ENCODE assay signal across 30 cellular contexts in genomic region chr18:77263471-77263774, GRCh38. TPM values are rescaled to one million over a fixed set of nuclear protein-coding genes. Genes with fewer than 3 reads are reported as not detected.
"Had no signal": no experiment of that assay in that cellular context is flagged by ENCODE, and none has a peak within 500 bp of the region (broad histone marks: within the 10 kb centered on the region; RNA-seq: fewer than 3 reads in every experiment).

No MANE protein-coding gene starts in this region.

- H3K4me3 ChIP-seq: colonic mucosa, gastroesophageal sphincter, heart left ventricle, lung, ovary, psoas muscle, skin epidermis, spleen, thoracic aorta, tibial nerve, upper lobe of right lung, uterus had no signal

- H3K9me3 ChIP-seq: colonic mucosa, ovary, psoas muscle, thoracic aorta, upper lobe of right lung, uterus had no signal

- H3K27me3 ChIP-seq: colonic mucosa, foreskin keratinocyte, ovary, tibial nerve, upper lobe of right lung, uterus had no signal

- DNase-seq: colonic mucosa; effector CD8-positive, alpha-beta T cell; endodermal cell; foreskin keratinocyte; heart left ventricle; hippocampal formation; immature natural killer cell; islet precursor cell; kidney glomerular epithelial cell; natural killer cell; occipital lobe; ovary; posterior cingulate gyrus; psoas muscle; right cardiac atrium; spleen; stimulated activated CD4-positive, alpha-beta T cell treated with anti-CD3 and anti-CD28 coated beads, Interleukin-2, amount 100 ng/mL, for 48 hours; stimulated activated naive B cell treated with anti-CD40 and anti-IgM and Interleukin-4, amounts not matched to agents 10 μg/mL and 1 μg/mL and 100 μg/mL, for 72 hours; upper lobe of right lung; uterus had no signal

- H3K36me3 ChIP-seq: colonic mucosa, gastroesophageal sphincter, heart left ventricle, ovary, spleen, thoracic aorta, tibial nerve, upper lobe of right lung, uterus had no signal

- H3K4me1 ChIP-seq: colonic mucosa, foreskin keratinocyte, gastroesophageal sphincter, heart left ventricle, psoas muscle, spleen, tibial nerve, upper lobe of right lung, uterus had no signal

- H3K27ac ChIP-seq: colonic mucosa, epithelial cell of prostate, foreskin keratinocyte, gastroesophageal sphincter, heart left ventricle, ovary, psoas muscle, skin epidermis, spleen, thoracic aorta, tibial nerve, upper lobe of right lung, uterus had no signal

- ATAC-seq: esophagus mucosa; foreskin keratinocyte; gastroesophageal sphincter; heart left ventricle; left lobe of liver; natural killer cell; psoas muscle; right cardiac atrium; stimulated activated naive B cell treated with anti-CD40 and anti-IgM and Interleukin-4, amounts not matched to agents 10 μg/mL and 1 μg/mL and 100 μg/mL, for 72 hours; upper lobe of right lung had no signal

RNA-seq across cellular contexts. Expression of gene GALR1, which starts 13.8 kb away (rescaled TPM):
- polyA plus RNA-seq: fibroblast of lung, foreskin keratinocyte, immature natural killer cell, liver, ovary, spleen had no signal
